Comparison of ENCODE assay signal across 13 cellular contexts in genomic region chr20:63177134-63177784, GRCh38. TPM values are rescaled to one million over a fixed set of nuclear protein-coding genes. Genes with fewer than 3 reads are reported as not detected.
A peak's percentile ranks its signal among the peaks of the same experiment; 100 is the strongest.
DNase-seq lines count a peak whose midpoint lies in the region; ATAC-seq and TF ChIP-seq lines count a peak whose summit lies in the region.
"Had no signal": no experiment of that assay in that cellular context is flagged by ENCODE, and none has a peak within 500 bp of the region (broad histone marks: within the 10 kb centered on the region; RNA-seq: fewer than 3 reads in every experiment).

No MANE protein-coding gene starts in this region.

- H3K4me3 ChIP-seq in HUES48 (ENCODE audit: low read depth, low read length) (peak overlapping the region; percentile 66), neural progenitor cell (peak overlapping the region; percentile 49), colonic mucosa (no peak overlapping the region)

- H3K36me3 ChIP-seq in HUES48 (ENCODE audit: control insufficient read depth, insufficient read depth, low read length) (no peaks in the 10 kb centered on the region), neural progenitor cell (no peaks in the 10 kb centered on the region), colonic mucosa (no peaks in the 10 kb centered on the region)

- intact Hi-C loops in colonic mucosa (cut with DNase I): no loop called here

- H2AFZ ChIP-seq in neural progenitor cell (replicated peaks): peak overlapping the region; percentile 4

- H3K4me1 Mint-ChIP-seq in central memory CD8-positive, alpha-beta T cell: peaks cover 10% of the 10 kb centered on the region
- peaks cover 43% of the 10 kb centered on the region for H3K4me1 Mint-ChIP-seq in neural progenitor cell

- peak; percentile 17 for DNase-seq in CD1c-positive myeloid dendritic cell (ENCODE audit: extremely low spot score)
- DNase-seq in central memory CD8-positive, alpha-beta T cell (ENCODE audit: low spot score in 2 of 2): no peak
- DNase-seq in neural progenitor cell (ENCODE audit: low spot score): peak; percentile 86
- no peak for DNase-seq in colonic mucosa
- no peak for DNase-seq in NCI-H187 treated with DMSO at 0.1 percent for 48 hours (lab: John Stamatoyannopoulos, UW)
- DNase-seq: NCI-H1092 treated with DMSO at 0.1 percent for 48 hours had no signal

- H3K27me3 ChIP-seq in HUES48 (ENCODE audit: control insufficient read depth, insufficient read depth, low read length) (peaks cover 67% of the 10 kb centered on the region), neural progenitor cell (peaks cover 73% of the 10 kb centered on the region), colonic mucosa (peaks cover 67% of the 10 kb centered on the region)

- H3K9ac ChIP-seq in HUES48 (ENCODE audit: low read depth, low read length) (peak overlapping the region; percentile 40; the same call in 1 of the 2 replicates), neural progenitor cell (no peak overlapping the region), colonic mucosa (ENCODE audit: low read depth in 2 of 2, low read length in 2 of 2) (no peak overlapping the region)

- H3K4me1 ChIP-seq in HUES48 (ENCODE audit: control insufficient read depth, insufficient read depth, low read length) (peaks cover 17% of the 10 kb centered on the region; the same call in 1 of the 2 replicates), neural progenitor cell (peaks cover 56% of the 10 kb centered on the region), colonic mucosa (peaks cover 9% of the 10 kb centered on the region)

- H3K27me3 Mint-ChIP-seq in central memory CD8-positive, alpha-beta T cell: peaks cover 57% of the 10 kb centered on the region
- peaks cover 17% of the 10 kb centered on the region for H3K27me3 Mint-ChIP-seq in neural progenitor cell (ENCODE audit: insufficient read depth, low read depth)

- no peaks in the 10 kb centered on the region for H3K79me2 ChIP-seq in neural progenitor cell (ENCODE audit: low read depth)

- TF ChIP-seq CTCF in neural progenitor cell (IDR thresholded peaks at IDR 0.05) (peak; percentile 24), colonic mucosa (IDR thresholded peaks at IDR 0.05) (no peak)

- no peaks in the 10 kb centered on the region for H3K9me3 Mint-ChIP-seq in central memory CD8-positive, alpha-beta T cell
- no peaks in the 10 kb centered on the region for H3K9me3 Mint-ChIP-seq in neural progenitor cell
- H3K9me3 Mint-ChIP-seq: activated naive CD4-positive, alpha-beta T cell treated with anti-CD3 and anti-CD28 coated beads, Interleukin-2, amount 50 U/mL, for 24 hours; natural killer cell treated with Interleukin-12 subunit alpha and Interleukin-12 subunit beta and Interleukin-15 and Interleukin-18, amount 100 ng/mL, for 72 hours; T-cell had no signal

- peaks cover 62% of the 10 kb centered on the region for H3F3A ChIP-seq in neural progenitor cell (ENCODE audit: low read depth)

- H3K36me3 Mint-ChIP-seq in central memory CD8-positive, alpha-beta T cell (ENCODE audit: insufficient read depth): no peaks in the 10 kb centered on the region
- H3K36me3 Mint-ChIP-seq in neural progenitor cell: no peaks in the 10 kb centered on the region
- H3K36me3 Mint-ChIP-seq: activated naive CD4-positive, alpha-beta T cell treated with anti-CD3 and anti-CD28 coated beads, Interleukin-2, amount 50 U/mL, for 24 hours; natural killer cell treated with Interleukin-12 subunit alpha and Interleukin-12 subunit beta and Interleukin-15 and Interleukin-18, amount 100 ng/mL, for 72 hours; T-cell had no signal

- peak overlapping the region; percentile 99 for H3K4me2 ChIP-seq in neural progenitor cell

- H3K27ac ChIP-seq in HUES48 (ENCODE audit: low read depth, low read length) (no peak overlapping the region), neural progenitor cell (no peak overlapping the region), colonic mucosa (no peak overlapping the region)

- peaks cover 60% of the 10 kb centered on the region for H4K20me1 ChIP-seq in neural progenitor cell (ENCODE audit: low read depth)

- H3K9me3 ChIP-seq in HUES48 (ENCODE audit: control insufficient read depth, insufficient read depth, low read length) (no peaks in the 10 kb centered on the region), neural progenitor cell (ENCODE audit: low read depth) (no peaks in the 10 kb centered on the region), colonic mucosa (no peaks in the 10 kb centered on the region)

- peak overlapping the region; percentile 43 for H3K4me3 Mint-ChIP-seq in central memory CD8-positive, alpha-beta T cell
- peak overlapping the region; percentile 92 for H3K4me3 Mint-ChIP-seq in neural progenitor cell

- no peak overlapping the region for H3K27ac Mint-ChIP-seq in central memory CD8-positive, alpha-beta T cell (ENCODE audit: low read depth)
- no peak overlapping the region for H3K27ac Mint-ChIP-seq in neural progenitor cell
- H3K27ac Mint-ChIP-seq: T-cell had no signal

- no peak for ATAC-seq in central memory CD8-positive, alpha-beta T cell (replicated peaks; ENCODE audit: extremely low read depth, poor library complexity, severe bottlenecking)
- ATAC-seq in GM21576 (IDR thresholded peaks at IDR 0.05; ENCODE audit: unreplicated experiment) (no peak), HG03520 (IDR thresholded peaks at IDR 0.05; ENCODE audit: unreplicated experiment) (no peak)
- ATAC-seq: natural killer cell treated with Interleukin-12 subunit alpha and Interleukin-12 subunit beta and Interleukin-15 and Interleukin-18, amount 100 ng/mL, for 72 hours; T-cell had no signal

RNA-seq across cellular contexts. Expression of gene YTHDF1, which starts 38.7 kb away (rescaled TPM):
- total RNA-seq in neural progenitor cell (ENCODE audit: low replicate concordance) (26.8 and 28.1 TPM in 2 replicates), colonic mucosa (10 to 100 TPM; 35.4 to 38.7 TPM)

RNA-seq across cellular contexts. Expression of gene BIRC7, which starts 58.4 kb away (rescaled TPM):
- not detected in 2 replicates for total RNA-seq in neural progenitor cell (ENCODE audit: low replicate concordance)
- not detected for total RNA-seq in colonic mucosa
- total RNA-seq: fibroblast of villous mesenchyme; natural killer cell treated with Interleukin-12 subunit alpha and Interleukin-12 subunit beta and Interleukin-15 and Interleukin-18, amount 100 ng/mL, for 72 hours; T-cell had no signal

Comparison
In these comparisons a context has a peak if more than half of its experiments do, and no peak if none do; other contexts are left out.
1. DNase-seq: peak in CD1c-positive myeloid dendritic cell (single experiment) and neural progenitor cell (single experiment); none in central memory CD8-positive, alpha-beta T cell (0 of 2), colonic mucosa (single experiment) and NCI-H187 treated with DMSO at 0.1 percent for 48 hours (single experiment).